Comparison of ENCODE assay signal across 25 cellular contexts in the genomic region with DNA sequence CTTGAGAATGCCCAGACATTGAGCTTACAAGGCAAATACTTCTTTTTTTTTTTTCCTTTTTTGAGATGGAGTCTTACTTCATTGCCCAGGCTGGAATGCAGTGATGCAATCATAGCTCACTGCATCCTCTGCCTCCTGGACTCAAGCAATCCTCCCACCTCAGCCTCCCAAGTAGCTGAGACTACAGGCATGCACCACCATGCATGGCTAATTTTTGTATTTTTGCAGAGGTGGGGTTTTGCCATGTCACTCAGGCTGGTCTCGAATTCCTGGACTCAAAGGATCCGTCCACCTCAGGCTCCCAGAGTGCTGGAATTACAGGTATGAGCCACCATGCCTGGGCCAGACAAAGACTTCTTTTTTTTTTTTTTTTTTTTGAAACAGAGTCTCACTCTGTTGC.
DNase-seq lines count a peak whose midpoint lies in the region; ATAC-seq, FAIRE-seq and TF ChIP-seq lines count a peak whose summit lies in the region.
"Had no signal": no experiment of that assay in that cellular context is flagged by ENCODE, and none has a peak within 500 bp of the region (broad histone marks: within the 10 kb centered on the region; RNA-seq: fewer than 3 reads in every experiment).

No MANE protein-coding gene starts in this region.

- H3K18ac ChIP-seq in IMR-90 (ENCODE audit: low read depth, low read length) = no peak overlapping the region

- no peaks in the 10 kb centered on the region for H3K9me1 ChIP-seq in IMR-90 (ENCODE audit: insufficient read depth, low read length)

- H2BK120ac ChIP-seq in IMR-90 (ENCODE audit: low read depth, low read length) = no peak overlapping the region

- no peak overlapping the region for H3K27ac Mint-ChIP-seq in CD4-positive, alpha-beta memory T cell
- H3K27ac Mint-ChIP-seq: CD14-positive monocyte; CD4-positive, CD25-positive, alpha-beta regulatory T cell; CD8-positive, alpha-beta T cell had no signal

- no peaks in the 10 kb centered on the region for H3K36me3 Mint-ChIP-seq in CD4-positive, alpha-beta memory T cell
- H3K36me3 Mint-ChIP-seq: CD14-positive monocyte had no signal

- no peak overlapping the region for H4K5ac ChIP-seq in IMR-90 (ENCODE audit: low read depth, low read length)

- in situ Hi-C loops in IMR-90 (cut with MboI; ENCODE audit: low sequenced_read_pairs) = no loop called here

- H3K14ac ChIP-seq in IMR-90 (replicated peaks; ENCODE audit: low read depth, low read length) = no peak overlapping the region

- intact Hi-C loops in IMR-90 (cut with micrococcal nuclease) (loop anchor here (10.0 kb wide), 1 partner anchor 69 kb away; no protein-coding TSS in a partner anchor), kidney (cut with DNase I) (no loop called here)
- intact Hi-C loops in CD4-positive, alpha-beta memory T cell (cut with micrococcal nuclease) = no loop called here

- ATAC-seq in IMR-90 (ENCODE audit: low read depth) = no peak
- ATAC-seq: CD8-positive, alpha-beta T cell; GM12878 had no signal

- H3K27me3 Mint-ChIP-seq in CD4-positive, alpha-beta memory T cell = peaks cover 9 to 12% of the 10 kb centered on the region in 2 donors

- H2BK5ac ChIP-seq in IMR-90 (ENCODE audit: low read depth, low read length, poor library complexity, severe bottlenecking) = no peak overlapping the region

- TF ChIP-seq CTCF in IMR-90 (conservative IDR thresholded peaks at IDR 0.05; ENCODE audit: low read depth, low read length) (no peak), fibroblast of pulmonary artery (IDR thresholded peaks at IDR 0.05; ENCODE audit: low read length, missing control alignments) (no peak), kidney (IDR thresholded peaks at IDR 0.05; ENCODE audit: borderline replicate concordance, extremely low read depth, insufficient read depth) (no peak)

- no peak overlapping the region for H3K4me3 ChIP-seq in IMR-90 (ENCODE audit: insufficient read depth, low read depth, low read length)
- no peak overlapping the region for H3K4me3 ChIP-seq in fibroblast of pulmonary artery (replicated peaks; ENCODE audit: low read depth, low read length)
- H3K4me3 ChIP-seq in CD4-positive, alpha-beta memory T cell (ENCODE audit: low read length in 2 of 2) = no peak overlapping the region
- H3K4me3 ChIP-seq in kidney (ENCODE audit: low read length in 2 of 2) = no peak overlapping the region
- H3K4me3 ChIP-seq: BLaER1, GM12878 had no signal

- H3K23ac ChIP-seq in IMR-90 (ENCODE audit: low read depth, low read length) = no peak overlapping the region

- POLR2A ChIA-PET in IMR-90 (lab: Charles Lee; ENCODE audit: unreplicated experiment) = no interaction called here
- POLR2A ChIA-PET in CD4-positive, alpha-beta memory T cell (lab: Charles Lee; ENCODE audit: partially characterized antibody) = no interaction called here

- no peaks in the 10 kb centered on the region for H3K4me1 Mint-ChIP-seq in CD4-positive, alpha-beta memory T cell
- H3K4me1 Mint-ChIP-seq: CD14-positive monocyte; CD4-positive, CD25-positive, alpha-beta regulatory T cell had no signal

- dilution Hi-C loops in IMR-90 (cut with HindIII; ENCODE audit: low sequenced_read_pairs, unreplicated experiment) = no loop called here

- TF ChIP-seq POLR2A in IMR-90 (IDR thresholded peaks at IDR 0.05; ENCODE audit: low read depth, low read length) = no peak

- H3K36me3 ChIP-seq in IMR-90 (ENCODE audit: control insufficient read depth, insufficient read depth, low read length) (no peaks in the 10 kb centered on the region), kidney (ENCODE audit: control insufficient read depth in 1 of 2, insufficient read depth in 2 of 2, low read length in 2 of 2) (no peaks in the 10 kb centered on the region)
- H3K36me3 ChIP-seq in CD4-positive, alpha-beta memory T cell (ENCODE audit: insufficient read depth, low read length) = no peaks in the 10 kb centered on the region
- H3K36me3 ChIP-seq: BE2C, BLaER1 had no signal

- H2AFZ ChIP-seq in IMR-90 (replicated peaks; ENCODE audit: low read length, poor library complexity) = no peak overlapping the region

- H3K27ac ChIP-seq in IMR-90 (ENCODE audit: insufficient read depth, low read length) = no peak overlapping the region
- H3K27ac ChIP-seq in CD4-positive, alpha-beta memory T cell (ENCODE audit: low read depth, low read length) = no peak overlapping the region
- H3K27ac ChIP-seq in kidney (ENCODE audit: low read depth in 2 of 2, low read length in 2 of 2) = no peak overlapping the region
- H3K27ac ChIP-seq: BLaER1 had no signal

- H3K4me3 Mint-ChIP-seq in CD4-positive, alpha-beta memory T cell = no peak overlapping the region
- H3K4me3 Mint-ChIP-seq: CD14-positive monocyte; CD4-positive, CD25-positive, alpha-beta regulatory T cell; CD8-positive, alpha-beta T cell had no signal

- WGBS in IMR-90 (ENCODE audit: extremely low coverage in 2 of 2, insufficient read length in 1 of 2), 2 experiments = no CpG with 5 or more reads among the region's 2 CpGs

- H3K4ac ChIP-seq in IMR-90 (ENCODE audit: low read depth, low read length) = no peak overlapping the region

- no peak overlapping the region for H3K56ac ChIP-seq in IMR-90 (ENCODE audit: extremely low read depth, insufficient read depth, low read length)

- no peak overlapping the region for H2BK15ac ChIP-seq in IMR-90 (ENCODE audit: low read depth, low read length)

- TF ChIP-seq EP300 in Ishikawa (IDR thresholded peaks at IDR 0.05; ENCODE audit: borderline replicate concordance) = no peak

- H3K4me1 ChIP-seq in IMR-90 (ENCODE audit: control insufficient read depth, insufficient read depth, low read length) = no peaks in the 10 kb centered on the region
- H3K4me1 ChIP-seq in CD4-positive, alpha-beta memory T cell (ENCODE audit: insufficient read depth, low read length) = no peaks in the 10 kb centered on the region
- no peaks in the 10 kb centered on the region for H3K4me1 ChIP-seq in kidney (ENCODE audit: control insufficient read depth in 1 of 2, insufficient read depth in 1 of 2, low read depth in 1 of 2, low read length in 2 of 2)
- H3K4me1 ChIP-seq: BE2C, BLaER1, Caco-2 had no signal

- peaks cover 3 to 13% (median 8%) of the 10 kb centered on the region in 8 donors for H3K9me3 Mint-ChIP-seq in CD4-positive, alpha-beta memory T cell

- no peak for FAIRE-seq in kidney (lab: Jason Lieb, UNC)
- FAIRE-seq: A204.1, D721Med, GM12878, GM12892, GM18507 had no signal

- no peak overlapping the region for H2AK5ac ChIP-seq in IMR-90 (ENCODE audit: low read depth, low read length)

- CTCF ChIA-PET in IMR-90 (lab: Yijun Ruan, JAX) = no interaction called here
- CTCF ChIA-PET in CD4-positive, alpha-beta memory T cell (lab: Charles Lee; ENCODE audit: partially characterized antibody) = no interaction called here

- no peak overlapping the region for H2BK20ac ChIP-seq in IMR-90 (ENCODE audit: low read depth, low read length)

- BruUV-seq in IMR-90 (replicated peaks; lab: Mats Ljungman, UMichigan) = no TSS peak

- H3K9me3 ChIP-seq in IMR-90 (ENCODE audit: control insufficient read depth, insufficient read depth, low read length) (peaks cover 3% of the 10 kb centered on the region; the same call in 1 of the 2 replicates), kidney (ENCODE audit: control insufficient read depth in 1 of 2, low read length in 2 of 2) (no peaks in the 10 kb centered on the region)
- H3K9me3 ChIP-seq in CD4-positive, alpha-beta memory T cell (ENCODE audit: control insufficient read depth in 1 of 2, low read length in 2 of 2) = no peaks in the 10 kb centered on the region
- H3K9me3 ChIP-seq: BE2C had no signal

- no peak overlapping the region for H4K91ac ChIP-seq in IMR-90 (ENCODE audit: insufficient read depth, low read depth, low read length)

- no peaks in the 10 kb centered on the region for H3K79me1 ChIP-seq in IMR-90 (ENCODE audit: low read depth in 1 of 2, low read length in 2 of 2)

- H4K20me1 ChIP-seq in IMR-90 (ENCODE audit: insufficient read depth, low read length) = no peaks in the 10 kb centered on the region
- H4K20me1 ChIP-seq: BLaER1 had no signal

- no peak overlapping the region for H4K8ac ChIP-seq in IMR-90 (ENCODE audit: low read depth in 2 of 2, low read length in 2 of 2)

- no peak overlapping the region for H2AK9ac ChIP-seq in IMR-90 (replicated peaks; ENCODE audit: low read depth, low read length, poor library complexity)

- no peak overlapping the region for H3K4me2 ChIP-seq in IMR-90 (ENCODE audit: low read depth, low read length)
- H3K4me2 ChIP-seq: BLaER1 had no signal

- TF ChIP-seq RAD21 in IMR-90 (IDR thresholded peaks at IDR 0.05; ENCODE audit: low read length) (no peak), Ishikawa (IDR thresholded peaks at IDR 0.05; ENCODE audit: low read depth) (no peak)

- H3K27me3 ChIP-seq in IMR-90 (ENCODE audit: control insufficient read depth, insufficient read depth, low read length) = no peaks in the 10 kb centered on the region
- H3K27me3 ChIP-seq in CD4-positive, alpha-beta memory T cell (ENCODE audit: insufficient read depth, low read length) = no peaks in the 10 kb centered on the region
- H3K27me3 ChIP-seq: BE2C, BLaER1 had no signal

- DNase-seq in IMR-90 (no peak), amniotic epithelial cell (ENCODE audit: low read depth) (peak; percentile 3), fibroblast of pulmonary artery (ENCODE audit: low read depth) (peak; percentile 6), EL (no peak), kidney (no peak), HCEC 1CT (no peak)
- no peak for DNase-seq in CD4-positive, alpha-beta memory T cell
- DNase-seq: 8988T; ACHN; BE2C; C1 segment of cervical spinal cord; Caco-2; Calu3; CD4-positive, CD25-positive, alpha-beta regulatory T cell; CD8-positive, alpha-beta T cell; DMS79 treated with DMSO at 0.1 percent for 48 hours; GDM1 had no signal

- no peak overlapping the region for H3K9ac ChIP-seq in IMR-90 (ENCODE audit: low read depth, low read length)
- H3K9ac ChIP-seq in kidney (ENCODE audit: low read length in 2 of 2) = no peak overlapping the region
- H3K9ac ChIP-seq: BLaER1 had no signal

TF ChIP-seq in IMR-90, 13 proteins besides CTCF, POLR2A, EP300 and RAD21:
- peak; percentile 29; the same call in 1 of the 2 replicates for TF ChIP-seq CEBPB (IDR thresholded peaks at IDR 0.05; ENCODE audit: low read depth, low read length)
- TF ChIP-seq MAZ (IDR thresholded peaks at IDR 0.05; ENCODE audit: borderline replicate concordance, low read depth, low read length) = no peak

TF ChIP-seq in Ishikawa, 13 proteins besides CTCF, POLR2A, EP300 and RAD21:
- TF ChIP-seq CEBPB (IDR thresholded peaks at IDR 0.05) = peak; percentile 46; the same call in 1 of the 2 replicates
- TF ChIP-seq, protein P1, sequence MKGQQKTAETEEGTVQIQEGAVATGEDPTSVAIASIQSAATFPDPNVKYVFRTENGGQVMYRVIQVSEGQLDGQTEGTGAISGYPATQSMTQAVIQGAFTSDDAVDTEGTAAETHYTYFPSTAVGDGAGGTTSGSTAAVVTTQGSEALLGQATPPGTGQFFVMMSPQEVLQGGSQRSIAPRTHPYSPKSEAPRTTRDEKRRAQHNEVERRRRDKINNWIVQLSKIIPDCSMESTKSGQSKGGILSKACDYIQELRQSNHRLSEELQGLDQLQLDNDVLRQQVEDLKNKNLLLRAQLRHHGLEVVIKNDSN (IDR thresholded peaks at IDR 0.05) = no peak
TF ChIP-seq in Ishikawa: peak in this region for 1.

Comparison
In these comparisons a context has a peak if more than half of its experiments do, and no peak if none do; other contexts are left out.
1. DNase-seq: peak in amniotic epithelial cell (single experiment) and fibroblast of pulmonary artery (single experiment); none in IMR-90 (single experiment), CD4-positive, alpha-beta memory T cell (0 of 5), EL (single experiment), kidney (single experiment) and HCEC 1CT (single experiment).